8 cellular contexts compared by ENCODE assay signal in the genomic region with DNA sequence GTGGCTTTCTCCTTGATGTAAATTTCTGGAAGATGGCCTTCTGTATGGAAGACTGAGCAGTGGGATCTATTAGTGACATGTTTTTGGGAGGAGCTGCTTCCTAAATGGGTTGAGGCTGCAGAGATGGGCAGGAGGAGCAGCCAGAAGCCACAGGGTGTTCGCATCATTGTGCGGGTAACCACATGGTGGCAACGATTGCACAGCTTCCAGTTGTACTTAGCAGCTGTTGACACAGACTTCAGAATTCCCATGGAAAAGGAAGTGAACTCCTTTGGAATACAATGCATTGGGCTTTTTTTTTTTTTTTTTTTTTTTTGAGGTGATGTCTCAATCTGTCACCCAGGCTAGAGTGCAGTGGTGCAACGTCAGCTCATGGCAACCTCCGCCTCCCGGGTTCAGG.
DNase-seq lines count a peak whose midpoint lies in the region; ATAC-seq and TF ChIP-seq lines count a peak whose summit lies in the region.

No MANE protein-coding gene starts in this region.

- no peak for DNase-seq in AG04449 (ENCODE audit: low read depth, low spot score)
- peak; percentile 37 for DNase-seq in HFF-Myc (ENCODE audit: extremely low read depth, low read depth)
- DNase-seq in left ventricle myocardium superior, result peak; percentile 44
- DNase-seq in stimulated activated CD4-positive, alpha-beta T cell treated with anti-CD3 and anti-CD28 coated beads, Interleukin-2, amount 100 ng/mL, for 48 hours, result no peak
- no peak for DNase-seq in activated CD4-positive, alpha-beta T cell treated with anti-CD3 and anti-CD28 coated beads, Interleukin-2, amount 50 U/mL, for 1 hour

- CTCF ChIA-PET in AG04449 (lab: Yijun Ruan, JAX), result interaction anchor here (1.0 to 1.5 kb wide), 4 partner anchors 21 to 297 kb away, joined by 3 read pairs; partner anchors contain the start of gene NR3C1

- H3K4me3 ChIP-seq in AG04449 (ENCODE audit: low read depth, low read length), result no peak overlapping the region
- no peak overlapping the region for H3K4me3 ChIP-seq in HFF-Myc (replicated peaks; ENCODE audit: low read depth, low read length)

- POLR2A ChIA-PET in AG04449 (lab: Yijun Ruan, JAX), result interaction anchor here (1.2 kb wide), 1 partner anchor 297 kb away, joined by 3 read pairs; the partner anchor contains the start of gene NR3C1

- intact Hi-C loops in left ventricle myocardium superior (cut with micrococcal nuclease), result no loop called here

- TF ChIP-seq CTCF in AG04449 (IDR thresholded peaks at IDR 0.05; ENCODE audit: insufficient read depth, low read length, missing control alignments) (peak; percentile 28), HFF-Myc (IDR thresholded peaks at IDR 0.05; ENCODE audit: low read depth, low read length, missing control alignments) (peak; percentile 21)

- ATAC-seq in SK-N-SH treated with all-trans-retinoic acid at 6 μM for 48 hours (peak; percentile 79), left ventricle myocardium superior (peak; percentile 58), GM21717 (IDR thresholded peaks at IDR 0.05; ENCODE audit: unreplicated experiment) (no peak), HG03139 (IDR thresholded peaks at IDR 0.05; ENCODE audit: unreplicated experiment) (no peak)

TF ChIP-seq in SK-N-SH treated with all-trans-retinoic acid at 6 μM for 48 hours, 23 proteins besides CTCF, POLR2A, EP300 and RAD21:
- TF ChIP-seq PPARA (CRISPR knock-in tag; IDR thresholded peaks at IDR 0.05; ENCODE audit: borderline replicate concordance), result no peak

Comparison
In these comparisons a context has a peak if more than half of its experiments do, and no peak if none do; other contexts are left out.
1. DNase-seq: peak in HFF-Myc (single experiment) and left ventricle myocardium superior (single experiment); none in AG04449 (single experiment), stimulated activated CD4-positive, alpha-beta T cell treated with anti-CD3 and anti-CD28 coated beads, Interleukin-2, amount 100 ng/mL, for 48 hours (0 of 2) and activated CD4-positive, alpha-beta T cell treated with anti-CD3 and anti-CD28 coated beads, Interleukin-2, amount 50 U/mL, for 1 hour (single experiment).
2. ATAC-seq: peak in SK-N-SH treated with all-trans-retinoic acid at 6 μM for 48 hours (single experiment) and left ventricle myocardium superior (single experiment); none in GM21717 (single experiment) and HG03139 (single experiment).